In the genomic region with DNA sequence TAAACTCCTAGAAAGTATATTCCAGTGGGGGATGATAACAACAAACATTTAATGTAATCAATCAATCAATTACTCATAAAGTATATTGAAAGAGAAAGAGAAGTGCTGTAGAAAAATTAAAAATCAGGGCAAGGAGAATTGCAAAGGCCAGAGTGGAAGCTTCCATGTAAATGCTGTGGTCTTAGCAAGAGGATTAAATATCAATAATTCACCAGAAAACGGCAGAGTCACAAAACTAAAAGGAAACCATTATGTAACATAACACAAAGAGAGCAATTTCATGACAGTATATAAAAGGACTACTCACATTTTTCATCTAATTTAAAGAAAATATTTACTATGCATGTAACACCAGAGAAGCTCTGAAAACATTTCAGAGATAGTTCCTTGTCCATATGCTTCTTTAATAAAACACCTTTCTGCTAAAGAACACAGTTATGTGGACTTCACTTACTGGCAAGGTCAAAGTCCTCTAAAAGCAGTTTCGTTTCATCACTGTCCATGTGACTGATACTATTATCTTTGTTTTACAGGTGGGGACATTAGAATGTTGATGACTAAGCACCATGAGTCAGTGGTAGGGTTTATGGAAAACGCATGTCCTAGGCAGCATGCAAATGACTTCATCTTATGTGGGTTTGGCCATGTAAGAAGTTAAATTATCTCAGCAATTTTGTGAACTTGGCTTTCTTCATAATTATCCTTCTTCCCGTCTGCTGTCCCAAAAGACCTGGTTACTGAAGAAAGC, we compare ENCODE assay signal across 1 cellular context.
TF ChIP-seq lines count a peak whose summit lies in the region.

No MANE protein-coding gene starts in this region.

TF ChIP-seq in HepG2, 621 proteins besides CTCF, POLR2A, EP300 and RAD21 (continued from another document and continues in another):
- TF ChIP-seq PAXIP1 (CRISPR knock-in tag; conservative IDR thresholded peaks at IDR 0.05) (peak; percentile 78), POLR2AphosphoS5 (IDR thresholded peaks at IDR 0.05; ENCODE audit: low read depth, low read length) (0 out of 2 replicates have a peak, but pooled peaks have one; percentile 28), SOX13 (IDR thresholded peaks at IDR 0.05) (no peak), SOX13 (CRISPR knock-in tag; conservative IDR thresholded peaks at IDR 0.05 in 1 of 2, IDR thresholded peaks at IDR 0.05 in 1 of 2) (peak in 1 of 2 experiments; percentile 82; a peak in 2 of 4 replicates), ZMYM3 (CRISPR knock-in tag; IDR thresholded peaks at IDR 0.05) (peak; percentile 16; the same call in 1 of the 2 replicates), ESRRA (CRISPR knock-in tag; IDR thresholded peaks at IDR 0.05; ENCODE audit: low read depth) (no peak), KLF6 (CRISPR knock-in tag; IDR thresholded peaks at IDR 0.05) (0 out of 2 replicates have a peak, but pooled peaks have one; percentile 49), ZNF496 (CRISPR knock-in tag; IDR thresholded peaks at IDR 0.05; ENCODE audit: insufficient replicate concordance) (no peak), MNT (IDR thresholded peaks at IDR 0.05) (0 out of 2 replicates have a peak, but pooled peaks have one; percentile 5), ZNF44 (CRISPR knock-in tag; IDR thresholded peaks at IDR 0.05) (no peak), TFE3 (CRISPR knock-in tag; IDR thresholded peaks at IDR 0.05) (peak; percentile 96), MAFK (conservative IDR thresholded peaks at IDR 0.05 in 1 of 2, IDR thresholded peaks at IDR 0.05 in 1 of 2; ENCODE audit: low read length in 2 of 2) (peak; percentile 91 to 98), ZSCAN21 (CRISPR knock-in tag; IDR thresholded peaks at IDR 0.05; ENCODE audit: borderline replicate concordance) (no peak), BCL6 (CRISPR knock-in tag; IDR thresholded peaks at IDR 0.05) (peak; percentile 52; the same call in 1 of the 2 replicates), ZNF510 (CRISPR knock-in tag; IDR thresholded peaks at IDR 0.05; ENCODE audit: low read depth) (no peak), ZFP62 (CRISPR knock-in tag; IDR thresholded peaks at IDR 0.05) (no peak), RCOR2 (CRISPR knock-in tag; IDR thresholded peaks at IDR 0.05) (peak; percentile 58; the same call in 1 of the 2 replicates), NR1H2 (CRISPR knock-in tag; IDR thresholded peaks at IDR 0.05; ENCODE audit: borderline replicate concordance, low read depth) (no peak), MIXL1 (CRISPR knock-in tag; IDR thresholded peaks at IDR 0.05) (peak; percentile 38; the same call in 1 of the 2 replicates), ERF (CRISPR knock-in tag; IDR thresholded peaks at IDR 0.05) (no peak), ZSCAN31 (CRISPR knock-in tag; IDR thresholded peaks at IDR 0.05; ENCODE audit: low read depth) (no peak), ZNF280D (CRISPR knock-in tag; IDR thresholded peaks at IDR 0.05) (0 out of 2 replicates have a peak, but pooled peaks have one; percentile 22), ZNF546 (CRISPR knock-in tag; conservative IDR thresholded peaks at IDR 0.05) (no peak), NR2F2 (IDR thresholded peaks at IDR 0.05; ENCODE audit: borderline replicate concordance, low read depth) (no peak), GMEB2 (CRISPR knock-in tag; IDR thresholded peaks at IDR 0.05; ENCODE audit: low read depth) (no peak; the same call in 1 of the 2 replicates), CAMTA2 (CRISPR knock-in tag; IDR thresholded peaks at IDR 0.05; ENCODE audit: borderline replicate concordance) (no peak)
- TF ChIP-seq, protein P1, sequence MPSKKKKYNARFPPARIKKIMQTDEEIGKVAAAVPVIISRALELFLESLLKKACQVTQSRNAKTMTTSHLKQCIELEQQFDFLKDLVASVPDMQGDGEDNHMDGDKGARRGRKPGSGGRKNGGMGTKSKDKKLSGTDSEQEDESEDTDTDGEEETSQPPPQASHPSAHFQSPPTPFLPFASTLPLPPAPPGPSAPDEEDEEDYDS (CRISPR knock-in tag; IDR thresholded peaks at IDR 0.05) = no peak
- TF ChIP-seq, protein P2, sequence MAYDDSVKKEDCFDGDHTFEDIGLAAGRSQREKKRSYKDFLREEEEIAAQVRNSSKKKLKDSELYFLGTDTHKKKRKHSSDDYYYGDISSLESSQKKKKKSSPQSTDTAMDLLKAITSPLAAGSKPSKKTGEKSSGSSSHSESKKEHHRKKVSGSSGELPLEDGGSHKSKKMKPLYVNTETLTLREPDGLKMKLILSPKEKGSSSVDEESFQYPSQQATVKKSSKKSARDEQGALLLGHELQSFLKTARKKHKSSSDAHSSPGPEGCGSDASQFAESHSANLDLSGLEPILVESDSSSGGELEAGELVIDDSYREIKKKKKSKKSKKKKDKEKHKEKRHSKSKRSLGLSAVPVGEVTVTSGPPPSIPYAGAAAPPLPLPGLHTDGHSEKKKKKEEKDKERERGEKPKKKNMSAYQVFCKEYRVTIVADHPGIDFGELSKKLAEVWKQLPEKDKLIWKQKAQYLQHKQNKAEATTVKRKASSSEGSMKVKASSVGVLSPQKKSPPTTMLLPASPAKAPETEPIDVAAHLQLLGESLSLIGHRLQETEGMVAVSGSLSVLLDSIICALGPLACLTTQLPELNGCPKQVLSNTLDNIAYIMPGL (CRISPR knock-in tag; IDR thresholded peaks at IDR 0.05; ENCODE audit: borderline replicate concordance in 1 of 2, low read depth in 1 of 2) = 0 out of 4 replicates have a peak, but pooled peaks of 1 of the 2 experiments have one; percentile 10
- TF ChIP-seq, protein P3, sequence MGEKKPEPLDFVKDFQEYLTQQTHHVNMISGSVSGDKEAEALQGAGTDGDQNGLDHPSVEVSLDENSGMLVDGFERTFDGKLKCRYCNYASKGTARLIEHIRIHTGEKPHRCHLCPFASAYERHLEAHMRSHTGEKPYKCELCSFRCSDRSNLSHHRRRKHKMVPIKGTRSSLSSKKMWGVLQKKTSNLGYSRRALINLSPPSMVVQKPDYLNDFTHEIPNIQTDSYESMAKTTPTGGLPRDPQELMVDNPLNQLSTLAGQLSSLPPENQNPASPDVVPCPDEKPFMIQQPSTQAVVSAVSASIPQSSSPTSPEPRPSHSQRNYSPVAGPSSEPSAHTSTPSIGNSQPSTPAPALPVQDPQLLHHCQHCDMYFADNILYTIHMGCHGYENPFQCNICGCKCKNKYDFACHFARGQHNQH (CRISPR knock-in tag; IDR thresholded peaks at IDR 0.05) = no peak
- TF ChIP-seq, protein P4, sequence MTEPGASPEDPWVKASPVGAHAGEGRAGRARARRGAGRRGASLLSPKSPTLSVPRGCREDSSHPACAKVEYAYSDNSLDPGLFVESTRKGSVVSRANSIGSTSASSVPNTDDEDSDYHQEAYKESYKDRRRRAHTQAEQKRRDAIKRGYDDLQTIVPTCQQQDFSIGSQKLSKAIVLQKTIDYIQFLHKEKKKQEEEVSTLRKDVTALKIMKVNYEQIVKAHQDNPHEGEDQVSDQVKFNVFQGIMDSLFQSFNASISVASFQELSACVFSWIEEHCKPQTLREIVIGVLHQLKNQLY (CRISPR knock-in tag; IDR thresholded peaks at IDR 0.05) = peak; percentile 67; the same call in 1 of the 2 replicates
- TF ChIP-seq, protein P5, sequence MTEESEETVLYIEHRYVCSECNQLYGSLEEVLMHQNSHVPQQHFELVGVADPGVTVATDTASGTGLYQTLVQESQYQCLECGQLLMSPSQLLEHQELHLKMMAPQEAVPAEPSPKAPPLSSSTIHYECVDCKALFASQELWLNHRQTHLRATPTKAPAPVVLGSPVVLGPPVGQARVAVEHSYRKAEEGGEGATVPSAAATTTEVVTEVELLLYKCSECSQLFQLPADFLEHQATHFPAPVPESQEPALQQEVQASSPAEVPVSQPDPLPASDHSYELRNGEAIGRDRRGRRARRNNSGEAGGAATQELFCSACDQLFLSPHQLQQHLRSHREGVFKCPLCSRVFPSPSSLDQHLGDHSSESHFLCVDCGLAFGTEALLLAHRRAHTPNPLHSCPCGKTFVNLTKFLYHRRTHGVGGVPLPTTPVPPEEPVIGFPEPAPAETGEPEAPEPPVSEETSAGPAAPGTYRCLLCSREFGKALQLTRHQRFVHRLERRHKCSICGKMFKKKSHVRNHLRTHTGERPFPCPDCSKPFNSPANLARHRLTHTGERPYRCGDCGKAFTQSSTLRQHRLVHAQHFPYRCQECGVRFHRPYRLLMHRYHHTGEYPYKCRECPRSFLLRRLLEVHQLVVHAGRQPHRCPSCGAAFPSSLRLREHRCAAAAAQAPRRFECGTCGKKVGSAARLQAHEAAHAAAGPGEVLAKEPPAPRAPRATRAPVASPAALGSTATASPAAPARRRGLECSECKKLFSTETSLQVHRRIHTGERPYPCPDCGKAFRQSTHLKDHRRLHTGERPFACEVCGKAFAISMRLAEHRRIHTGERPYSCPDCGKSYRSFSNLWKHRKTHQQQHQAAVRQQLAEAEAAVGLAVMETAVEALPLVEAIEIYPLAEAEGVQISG (CRISPR knock-in tag; IDR thresholded peaks at IDR 0.05) = no peak
